In genomic region chrX:137052641-137053235, GRCh38 we compare ENCODE assay signal across 8 cellular contexts. TPM values are rescaled to one million over a fixed set of nuclear protein-coding genes. Genes with fewer than 3 reads are reported as not detected.
A peak's percentile ranks its signal among the peaks of the same experiment; 100 is the strongest.
DNase-seq lines count a peak whose midpoint lies in the region; ATAC-seq and TF ChIP-seq lines count a peak whose summit lies in the region.

No MANE protein-coding gene starts in this region.

- peaks cover 10% of the 10 kb centered on the region for H3K4me1 Mint-ChIP-seq in stimulated activated naive CD8-positive, alpha-beta T cell treated with anti-CD3 and anti-CD28 coated beads, Interleukin-15, Interleukin-2, amounts not matched to agents 100 ng/mL and 50 ng/mL, for 24 hours (ENCODE audit: low read depth)

- H3K27me3 Mint-ChIP-seq in stimulated activated naive CD8-positive, alpha-beta T cell treated with anti-CD3 and anti-CD28 coated beads, Interleukin-15, Interleukin-2, amounts not matched to agents 100 ng/mL and 50 ng/mL, for 24 hours: peaks cover 32% of the 10 kb centered on the region

- H3K36me3 ChIP-seq in kidney epithelial cell (ENCODE audit: control insufficient read depth, insufficient read depth, low read length): no peaks in the 10 kb centered on the region

- no peaks in the 10 kb centered on the region for H3K9me3 Mint-ChIP-seq in stimulated activated naive CD8-positive, alpha-beta T cell treated with anti-CD3 and anti-CD28 coated beads, Interleukin-15, Interleukin-2, amounts not matched to agents 100 ng/mL and 50 ng/mL, for 24 hours

- peaks cover 19% of the 10 kb centered on the region for H3K27me3 ChIP-seq in kidney epithelial cell (ENCODE audit: control insufficient read depth, insufficient read depth, low read length)

- DNase-seq in AG09309 (ENCODE audit: low read depth) (no peak), kidney epithelial cell (ENCODE audit: low read depth) (no peak), 8988T (no peak)
- no peak for DNase-seq in Jurkat, Clone E6-1 (ENCODE audit: low read depth, low spot score)
- peak; percentile 50 for DNase-seq in activated naive CD4-positive, alpha-beta T cell treated with anti-CD3 and anti-CD28 coated beads, Interleukin-2, amount 50 U/mL, for 16 hours

- no peak for TF ChIP-seq CTCF in AG09309 (IDR thresholded peaks at IDR 0.05; ENCODE audit: control insufficient read depth, insufficient read depth, low read depth, low read length, missing control alignments)
- no peak for TF ChIP-seq CTCF in kidney epithelial cell (IDR thresholded peaks at IDR 0.05; ENCODE audit: insufficient read depth, low read length, poor library complexity, severe bottlenecking)

- H3K36me3 Mint-ChIP-seq in stimulated activated naive CD8-positive, alpha-beta T cell treated with anti-CD3 and anti-CD28 coated beads, Interleukin-15, Interleukin-2, amounts not matched to agents 100 ng/mL and 50 ng/mL, for 24 hours (ENCODE audit: low read depth): no peaks in the 10 kb centered on the region

- peak overlapping the region; percentile 85 for H3K4me3 Mint-ChIP-seq in stimulated activated naive CD8-positive, alpha-beta T cell treated with anti-CD3 and anti-CD28 coated beads, Interleukin-15, Interleukin-2, amounts not matched to agents 100 ng/mL and 50 ng/mL, for 24 hours

- ATAC-seq in GM19372 (IDR thresholded peaks at IDR 0.05; ENCODE audit: low read depth, unreplicated experiment) (peak; percentile 16), HG03097 (IDR thresholded peaks at IDR 0.05; ENCODE audit: low FRiP score, unreplicated experiment) (no peak)

- H3K4me3 ChIP-seq in AG09309 (ENCODE audit: control insufficient read depth, low read depth, low read length) (peak overlapping the region; percentile 44), kidney epithelial cell (ENCODE audit: low read depth, low read length) (peak overlapping the region; percentile 18)
- peak overlapping the region; percentile 37 for H3K4me3 ChIP-seq in Jurkat, Clone E6-1 (ENCODE audit: low read length)

- H3K27ac Mint-ChIP-seq in stimulated activated naive CD8-positive, alpha-beta T cell treated with anti-CD3 and anti-CD28 coated beads, Interleukin-15, Interleukin-2, amounts not matched to agents 100 ng/mL and 50 ng/mL, for 24 hours: peak overlapping the region; percentile 84

RNA-seq across cellular contexts. Expression of gene GPR101, which starts 18.9 kb away (rescaled TPM):
- not detected for polyA plus RNA-seq in Jurkat, Clone E6-1 (2012; ENCODE audit: insufficient read depth, insufficient read length)
- total RNA-seq in kidney epithelial cell: not detected in 2 replicates
